In the genomic region with DNA sequence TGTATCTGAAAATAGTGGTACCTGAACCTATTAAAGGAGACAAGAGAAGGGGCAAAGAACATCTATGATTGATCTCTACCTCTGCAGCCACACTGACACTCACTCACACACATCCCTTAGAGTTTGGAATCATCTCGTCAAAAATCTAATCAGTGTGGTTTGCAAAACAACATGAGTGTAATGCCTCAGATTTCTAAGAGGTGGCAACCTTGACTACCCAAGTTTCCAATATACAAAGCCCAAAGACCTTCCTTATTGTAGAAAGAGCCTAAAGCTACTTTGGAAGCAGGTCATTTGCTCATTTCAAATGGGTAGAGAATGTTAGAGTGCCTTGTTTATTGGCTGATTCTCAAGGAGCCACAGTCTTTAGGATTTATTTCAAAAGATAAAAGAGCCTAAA, we compare ENCODE assay signal across 1 cellular context.
TF ChIP-seq lines count a peak whose summit lies in the region.

No MANE protein-coding gene starts in this region.

TF ChIP-seq in GM12878, 131 proteins besides CTCF, POLR2A, EP300 and RAD21 (continued from another document):
- TF ChIP-seq MYB (IDR thresholded peaks at IDR 0.05; ENCODE audit: borderline replicate concordance, low read depth, low read length) (no peak), ASH2L (IDR thresholded peaks at IDR 0.05; ENCODE audit: borderline replicate concordance, low read depth) (no peak), RCOR1 (conservative IDR thresholded peaks at IDR 0.05; ENCODE audit: low read depth, low read length) (no peak)
- TF ChIP-seq, protein P1, sequence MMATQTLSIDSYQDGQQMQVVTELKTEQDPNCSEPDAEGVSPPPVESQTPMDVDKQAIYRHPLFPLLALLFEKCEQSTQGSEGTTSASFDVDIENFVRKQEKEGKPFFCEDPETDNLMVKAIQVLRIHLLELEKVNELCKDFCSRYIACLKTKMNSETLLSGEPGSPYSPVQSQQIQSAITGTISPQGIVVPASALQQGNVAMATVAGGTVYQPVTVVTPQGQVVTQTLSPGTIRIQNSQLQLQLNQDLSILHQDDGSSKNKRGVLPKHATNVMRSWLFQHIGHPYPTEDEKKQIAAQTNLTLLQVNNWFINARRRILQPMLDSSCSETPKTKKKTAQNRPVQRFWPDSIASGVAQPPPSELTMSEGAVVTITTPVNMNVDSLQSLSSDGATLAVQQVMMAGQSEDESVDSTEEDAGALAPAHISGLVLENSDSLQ (IDR thresholded peaks at IDR 0.05) = no peak
